25 cellular contexts compared by ENCODE assay signal in genomic region chr17:10624966-10625365, GRCh38.
"Had no signal": no experiment of that assay in that cellular context is flagged by ENCODE, and none has a peak within 500 bp of the region (broad histone marks: within the 10 kb centered on the region; RNA-seq: fewer than 3 reads in every experiment).

No MANE protein-coding gene starts in this region.

- H3K4me3 ChIP-seq: adrenal gland, body of pancreas, esophagus squamous epithelium, left ventricle myocardium inferior, lung, mucosa of descending colon, pancreas, right atrium auricular region, thoracic aorta, uterus had no signal

- H3K4me1 ChIP-seq: adrenal gland, left ventricle myocardium inferior, pancreas, right atrium auricular region, uterus had no signal

- ATAC-seq: activated CD4-positive, CD25-positive, alpha-beta regulatory T cell treated with anti-CD3 and anti-CD28 coated beads, Interleukin-2, amount 50 U/mL, for 24 hours; body of pancreas; pancreas; stimulated activated naive CD8-positive, alpha-beta T cell treated with anti-CD3 and anti-CD28 coated beads, Interleukin-15, Interleukin-2, amounts not matched to agents 100 U/mL and 50 U/mL, for 24 hours had no signal

- H3K27ac ChIP-seq: adrenal gland, body of pancreas, left ventricle myocardium inferior, pancreas, right atrium auricular region, thoracic aorta had no signal

- H3K9me3 ChIP-seq: adrenal gland, body of pancreas, esophagus squamous epithelium, left ventricle myocardium inferior, mucosa of descending colon, pancreas, right atrium auricular region, thoracic aorta, uterus had no signal

- H3K27me3 ChIP-seq: adrenal gland, body of pancreas, esophagus squamous epithelium, pancreas, right atrium auricular region, uterus had no signal

- H3K36me3 ChIP-seq: adrenal gland, pancreas, right atrium auricular region, thoracic aorta, uterus had no signal

- DNase-seq: activated CD4-positive, alpha-beta T cell treated with anti-CD3 and anti-CD28 coated beads for 48 hours; activated CD4-positive, alpha-beta T cell treated with anti-CD3 and anti-CD28 coated beads, Interleukin-2, amount 50 U/mL, for 48 hours; activated CD8-positive, alpha-beta memory T cell treated with anti-CD3 and anti-CD28 coated beads for 24 hours; activated effector memory CD4-positive, alpha-beta T cell treated with Interleukin-2 at 50 U/mL for 16 hours; activated naive CD4-positive, alpha-beta T cell treated with anti-CD3 and anti-CD28 coated beads for 36 hours; activated naive CD8-positive, alpha-beta T cell treated with anti-CD3 and anti-CD28 coated beads for 36 hours; adrenal gland; aorta; body of pancreas; dermis blood vessel endothelial cell; effector CD4-positive, alpha-beta T cell; esophagus squamous epithelium; glutamatergic neuron; left ventricle myocardium inferior; mucosa of descending colon; naive B cell; pancreas; stimulated activated CD4-positive, alpha-beta T cell treated with anti-CD3 and anti-CD28 coated beads, Interleukin-12 subunit alpha, Interleukin-12 subunit beta, amount 100 ng/mL, for 4 hours; stimulated activated CD4-positive, alpha-beta T cell treated with anti-CD3 and anti-CD28 coated beads, Interleukin-4, amount 100 ng/mL, for 1 hour; stimulated activated naive CD8-positive, alpha-beta T cell treated with anti-CD3 and anti-CD28 coated beads, Interleukin-15, Interleukin-2, amounts not matched to agents 100 U/mL and 50 U/mL, for 24 hours; uterus had no signal
